ENCODE assay signal across 18 cellular contexts in the genomic region with DNA sequence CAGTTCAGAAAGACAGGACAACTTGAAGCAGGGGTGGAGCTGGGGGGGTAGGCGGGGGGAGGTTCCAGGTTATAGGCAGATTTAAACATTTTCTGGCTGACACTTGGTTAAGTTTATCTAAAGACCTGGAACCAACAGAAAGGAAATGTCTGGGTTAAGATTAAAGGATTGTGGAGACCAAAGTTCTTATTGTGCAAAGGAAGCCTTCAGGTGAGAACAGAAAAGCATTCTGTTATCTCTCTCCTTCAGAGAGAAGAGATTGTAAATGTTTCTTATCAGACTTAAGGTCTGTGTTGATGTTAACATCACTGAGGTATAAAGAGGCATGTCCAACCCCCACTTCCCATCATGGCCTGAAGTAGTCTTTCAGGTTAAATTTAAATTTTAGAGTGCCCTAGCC.
"Had no signal": no experiment of that assay in that cellular context is flagged by ENCODE, and none has a peak within 500 bp of the region (broad histone marks: within the 10 kb centered on the region; RNA-seq: fewer than 3 reads in every experiment).

No MANE protein-coding gene starts in this region.

- H3K27ac Mint-ChIP-seq: progenitor cell of endocrine pancreas had no signal

- H3K9me3 Mint-ChIP-seq: naive B cell had no signal

- H3K27me3 ChIP-seq: pancreas had no signal

- H3K36me3 Mint-ChIP-seq: naive B cell had no signal

- H3K27me3 Mint-ChIP-seq: progenitor cell of endocrine pancreas had no signal

- H3K4me1 ChIP-seq: pancreas had no signal

- H3K9me3 ChIP-seq: pancreas had no signal

- ATAC-seq: left colon, left ventricle myocardium superior, pancreas, right cardiac atrium had no signal

- DNase-seq: effector CD4-positive, alpha-beta T cell; foreskin melanocyte; head of caudate nucleus; hippocampal formation; left colon; left ventricle myocardium superior; mesenchymal stem cell; naive B cell; occipital lobe; pancreas; right cardiac atrium; stimulated activated CD4-positive, alpha-beta T cell treated with anti-CD3 and anti-CD28 coated beads, Interleukin-2, amount 100 ng/mL, for 48 hours; stimulated activated naive CD4-positive, alpha-beta T cell treated with Interleukin-2 at 50 U/mL for 16 hours; trophoblast cell had no signal

- H3K27ac ChIP-seq: coronary artery, pancreas had no signal

- H3K4me3 ChIP-seq: coronary artery, lung, pancreas, smooth muscle cell had no signal

- H3K36me3 ChIP-seq: pancreas had no signal
